1 cellular context compared by ENCODE assay signal in the genomic region with DNA sequence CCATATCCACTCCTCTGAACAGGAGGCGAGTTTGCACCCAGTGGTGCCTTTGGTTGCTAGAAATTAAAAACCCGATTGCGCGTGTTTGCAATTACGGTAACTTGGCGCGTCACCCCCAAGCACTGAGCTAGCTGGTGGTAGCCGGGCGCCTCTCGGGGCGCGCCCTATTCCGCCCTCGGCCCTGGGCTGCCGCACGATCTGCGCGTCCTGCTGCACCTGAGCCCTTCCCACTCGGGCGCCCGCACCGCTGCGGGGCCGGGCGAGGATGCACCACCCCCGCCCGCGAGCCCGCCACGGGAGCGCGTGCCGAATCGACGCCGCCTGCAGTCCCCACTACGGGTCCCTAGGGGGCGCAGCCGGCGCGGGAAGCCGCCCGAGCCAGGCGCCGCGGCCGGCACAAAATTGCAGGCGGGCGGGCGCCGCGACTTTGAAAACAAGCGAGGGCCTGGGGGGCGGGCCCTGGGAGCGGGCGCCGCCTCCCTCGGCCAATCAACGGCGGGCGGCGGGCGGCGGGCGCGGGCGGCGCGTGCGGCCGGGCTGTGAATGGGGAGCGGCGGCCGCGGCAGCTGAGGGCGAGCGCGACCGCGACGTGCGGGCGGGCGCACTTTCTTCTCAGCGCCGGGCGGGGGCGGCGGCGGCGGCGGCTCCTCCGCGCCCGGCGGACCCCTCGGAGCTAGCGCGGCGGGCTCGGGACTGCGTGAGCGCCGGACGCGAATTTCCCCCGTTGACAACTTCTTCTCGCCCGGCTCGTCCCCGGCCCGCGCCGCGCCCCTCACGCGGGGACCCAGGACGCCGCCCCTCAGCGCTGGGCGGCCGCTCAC.
TF ChIP-seq lines count a peak whose summit lies in the region.

Gene SDK1, plus strand, starts transcription at position 602 of the 821 bp plus-strand sequence. CDS start 335 bp downstream, outside the sequence.

TF ChIP-seq in GM23338, 12 proteins besides CTCF, POLR2A, EP300 and RAD21 (continued from another document):
- TF ChIP-seq ZNF462 (CRISPR knock-in tag; IDR thresholded peaks at IDR 0.05): no peak
- no peak for TF ChIP-seq STAT1 (IDR thresholded peaks at IDR 0.05; ENCODE audit: unreplicated experiment)
- no peak for TF ChIP-seq EZH2phosphoT487 (IDR thresholded peaks at IDR 0.05; ENCODE audit: unreplicated experiment)
- no peak for TF ChIP-seq JUNB (IDR thresholded peaks at IDR 0.05; ENCODE audit: unreplicated experiment)
- TF ChIP-seq POLR2AphosphoS5 (IDR thresholded peaks at IDR 0.05; ENCODE audit: low read depth): no peak
- TF ChIP-seq, protein P1, sequence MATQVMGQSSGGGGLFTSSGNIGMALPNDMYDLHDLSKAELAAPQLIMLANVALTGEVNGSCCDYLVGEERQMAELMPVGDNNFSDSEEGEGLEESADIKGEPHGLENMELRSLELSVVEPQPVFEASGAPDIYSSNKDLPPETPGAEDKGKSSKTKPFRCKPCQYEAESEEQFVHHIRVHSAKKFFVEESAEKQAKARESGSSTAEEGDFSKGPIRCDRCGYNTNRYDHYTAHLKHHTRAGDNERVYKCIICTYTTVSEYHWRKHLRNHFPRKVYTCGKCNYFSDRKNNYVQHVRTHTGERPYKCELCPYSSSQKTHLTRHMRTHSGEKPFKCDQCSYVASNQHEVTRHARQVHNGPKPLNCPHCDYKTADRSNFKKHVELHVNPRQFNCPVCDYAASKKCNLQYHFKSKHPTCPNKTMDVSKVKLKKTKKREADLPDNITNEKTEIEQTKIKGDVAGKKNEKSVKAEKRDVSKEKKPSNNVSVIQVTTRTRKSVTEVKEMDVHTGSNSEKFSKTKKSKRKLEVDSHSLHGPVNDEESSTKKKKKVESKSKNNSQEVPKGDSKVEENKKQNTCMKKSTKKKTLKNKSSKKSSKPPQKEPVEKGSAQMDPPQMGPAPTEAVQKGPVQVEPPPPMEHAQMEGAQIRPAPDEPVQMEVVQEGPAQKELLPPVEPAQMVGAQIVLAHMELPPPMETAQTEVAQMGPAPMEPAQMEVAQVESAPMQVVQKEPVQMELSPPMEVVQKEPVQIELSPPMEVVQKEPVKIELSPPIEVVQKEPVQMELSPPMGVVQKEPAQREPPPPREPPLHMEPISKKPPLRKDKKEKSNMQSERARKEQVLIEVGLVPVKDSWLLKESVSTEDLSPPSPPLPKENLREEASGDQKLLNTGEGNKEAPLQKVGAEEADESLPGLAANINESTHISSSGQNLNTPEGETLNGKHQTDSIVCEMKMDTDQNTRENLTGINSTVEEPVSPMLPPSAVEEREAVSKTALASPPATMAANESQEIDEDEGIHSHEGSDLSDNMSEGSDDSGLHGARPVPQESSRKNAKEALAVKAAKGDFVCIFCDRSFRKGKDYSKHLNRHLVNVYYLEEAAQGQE (IDR thresholded peaks at IDR 0.05; ENCODE audit: unreplicated experiment): no peak
TF ChIP-seq in GM23338: peak in this region for 1.
